1 cellular context compared by ENCODE assay signal in the genomic region with DNA sequence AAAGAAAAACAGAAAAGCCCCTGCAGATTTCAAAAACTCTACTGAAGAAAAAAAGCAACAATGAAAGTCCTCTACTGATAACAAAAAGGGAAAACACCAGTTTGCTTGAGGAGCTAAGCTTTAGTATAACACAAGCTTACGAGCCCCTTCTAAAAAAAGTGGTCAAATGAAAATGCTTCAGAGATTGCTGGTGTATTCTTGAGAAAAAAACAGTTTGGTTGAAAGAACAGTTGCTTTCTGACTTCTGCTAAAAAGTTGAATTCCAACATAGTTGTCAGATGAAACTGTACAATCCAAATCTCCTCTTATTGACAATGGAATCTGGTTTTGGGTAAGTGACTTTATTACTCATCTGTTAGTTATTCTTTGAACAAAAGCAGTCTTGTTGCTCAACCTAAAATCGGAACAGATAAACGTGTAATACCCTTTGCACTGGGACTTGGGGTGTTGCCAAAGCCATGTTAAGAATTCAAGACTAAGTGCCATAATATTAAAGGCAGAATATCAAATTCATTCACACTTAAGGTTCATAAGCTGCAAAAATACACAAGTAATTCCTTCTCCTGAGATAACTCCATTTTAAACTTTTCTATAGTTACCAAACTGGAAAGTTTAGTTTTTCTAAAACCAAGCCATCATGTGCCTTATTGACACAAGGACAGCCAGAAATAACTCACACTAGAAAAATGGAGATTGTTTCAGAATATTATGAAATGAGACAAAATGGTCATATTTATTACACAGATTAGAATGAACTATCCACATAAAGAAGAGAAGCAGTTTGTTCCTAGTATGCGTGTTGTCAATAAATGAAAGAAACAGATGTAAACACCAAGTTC.
TF ChIP-seq lines count a peak whose summit lies in the region.

No MANE protein-coding gene starts in this region.

TF ChIP-seq in GM12878, 131 proteins besides CTCF, POLR2A, EP300 and RAD21 (continued from another document and continues in another):
- TF ChIP-seq, protein P1, sequence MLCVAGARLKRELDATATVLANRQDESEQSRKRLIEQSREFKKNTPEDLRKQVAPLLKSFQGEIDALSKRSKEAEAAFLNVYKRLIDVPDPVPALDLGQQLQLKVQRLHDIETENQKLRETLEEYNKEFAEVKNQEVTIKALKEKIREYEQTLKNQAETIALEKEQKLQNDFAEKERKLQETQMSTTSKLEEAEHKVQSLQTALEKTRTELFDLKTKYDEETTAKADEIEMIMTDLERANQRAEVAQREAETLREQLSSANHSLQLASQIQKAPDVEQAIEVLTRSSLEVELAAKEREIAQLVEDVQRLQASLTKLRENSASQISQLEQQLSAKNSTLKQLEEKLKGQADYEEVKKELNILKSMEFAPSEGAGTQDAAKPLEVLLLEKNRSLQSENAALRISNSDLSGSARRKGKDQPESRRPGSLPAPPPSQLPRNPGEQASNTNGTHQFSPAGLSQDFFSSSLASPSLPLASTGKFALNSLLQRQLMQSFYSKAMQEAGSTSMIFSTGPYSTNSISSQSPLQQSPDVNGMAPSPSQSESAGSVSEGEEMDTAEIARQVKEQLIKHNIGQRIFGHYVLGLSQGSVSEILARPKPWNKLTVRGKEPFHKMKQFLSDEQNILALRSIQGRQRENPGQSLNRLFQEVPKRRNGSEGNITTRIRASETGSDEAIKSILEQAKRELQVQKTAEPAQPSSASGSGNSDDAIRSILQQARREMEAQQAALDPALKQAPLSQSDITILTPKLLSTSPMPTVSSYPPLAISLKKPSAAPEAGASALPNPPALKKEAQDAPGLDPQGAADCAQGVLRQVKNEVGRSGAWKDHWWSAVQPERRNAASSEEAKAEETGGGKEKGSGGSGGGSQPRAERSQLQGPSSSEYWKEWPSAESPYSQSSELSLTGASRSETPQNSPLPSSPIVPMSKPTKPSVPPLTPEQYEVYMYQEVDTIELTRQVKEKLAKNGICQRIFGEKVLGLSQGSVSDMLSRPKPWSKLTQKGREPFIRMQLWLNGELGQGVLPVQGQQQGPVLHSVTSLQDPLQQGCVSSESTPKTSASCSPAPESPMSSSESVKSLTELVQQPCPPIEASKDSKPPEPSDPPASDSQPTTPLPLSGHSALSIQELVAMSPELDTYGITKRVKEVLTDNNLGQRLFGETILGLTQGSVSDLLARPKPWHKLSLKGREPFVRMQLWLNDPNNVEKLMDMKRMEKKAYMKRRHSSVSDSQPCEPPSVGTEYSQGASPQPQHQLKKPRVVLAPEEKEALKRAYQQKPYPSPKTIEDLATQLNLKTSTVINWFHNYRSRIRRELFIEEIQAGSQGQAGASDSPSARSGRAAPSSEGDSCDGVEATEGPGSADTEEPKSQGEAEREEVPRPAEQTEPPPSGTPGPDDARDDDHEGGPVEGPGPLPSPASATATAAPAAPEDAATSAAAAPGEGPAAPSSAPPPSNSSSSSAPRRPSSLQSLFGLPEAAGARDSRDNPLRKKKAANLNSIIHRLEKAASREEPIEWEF (IDR thresholded peaks at IDR 0.05; ENCODE audit: insufficient replicate concordance, low read depth, low read length), result no peak
- no peak for TF ChIP-seq EGR1 (IDR thresholded peaks at IDR 0.05; ENCODE audit: borderline replicate concordance in 1 of 2, low read depth in 2 of 2, low read length in 2 of 2)
- no peak for TF ChIP-seq PAX5 (IDR thresholded peaks at IDR 0.05; ENCODE audit: borderline replicate concordance, low read depth, low read length)
- TF ChIP-seq SREBF2 (IDR thresholded peaks at IDR 0.05; ENCODE audit: low read length), result no peak
- TF ChIP-seq, protein P2, sequence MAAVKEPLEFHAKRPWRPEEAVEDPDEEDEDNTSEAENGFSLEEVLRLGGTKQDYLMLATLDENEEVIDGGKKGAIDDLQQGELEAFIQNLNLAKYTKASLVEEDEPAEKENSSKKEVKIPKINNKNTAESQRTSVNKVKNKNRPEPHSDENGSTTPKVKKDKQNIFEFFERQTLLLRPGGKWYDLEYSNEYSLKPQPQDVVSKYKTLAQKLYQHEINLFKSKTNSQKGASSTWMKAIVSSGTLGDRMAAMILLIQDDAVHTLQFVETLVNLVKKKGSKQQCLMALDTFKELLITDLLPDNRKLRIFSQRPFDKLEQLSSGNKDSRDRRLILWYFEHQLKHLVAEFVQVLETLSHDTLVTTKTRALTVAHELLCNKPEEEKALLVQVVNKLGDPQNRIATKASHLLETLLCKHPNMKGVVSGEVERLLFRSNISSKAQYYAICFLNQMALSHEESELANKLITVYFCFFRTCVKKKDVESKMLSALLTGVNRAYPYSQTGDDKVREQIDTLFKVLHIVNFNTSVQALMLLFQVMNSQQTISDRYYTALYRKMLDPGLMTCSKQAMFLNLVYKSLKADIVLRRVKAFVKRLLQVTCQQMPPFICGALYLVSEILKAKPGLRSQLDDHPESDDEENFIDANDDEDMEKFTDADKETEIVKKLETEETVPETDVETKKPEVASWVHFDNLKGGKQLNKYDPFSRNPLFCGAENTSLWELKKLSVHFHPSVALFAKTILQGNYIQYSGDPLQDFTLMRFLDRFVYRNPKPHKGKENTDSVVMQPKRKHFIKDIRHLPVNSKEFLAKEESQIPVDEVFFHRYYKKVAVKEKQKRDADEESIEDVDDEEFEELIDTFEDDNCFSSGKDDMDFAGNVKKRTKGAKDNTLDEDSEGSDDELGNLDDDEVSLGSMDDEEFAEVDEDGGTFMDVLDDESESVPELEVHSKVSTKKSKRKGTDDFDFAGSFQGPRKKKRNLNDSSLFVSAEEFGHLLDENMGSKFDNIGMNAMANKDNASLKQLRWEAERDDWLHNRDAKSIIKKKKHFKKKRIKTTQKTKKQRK (IDR thresholded peaks at IDR 0.05; ENCODE audit: low read depth, low read length), result no peak
- peak; percentile 80; the same call in 1 of the 2 replicates for TF ChIP-seq ZNF384 (IDR thresholded peaks at IDR 0.05; ENCODE audit: borderline replicate concordance, low read depth, low read length)
- TF ChIP-seq DPF2 (IDR thresholded peaks at IDR 0.05), result 0 out of 2 replicates have a peak, but pooled peaks have one; percentile 46
- no peak for TF ChIP-seq ZNF622 (IDR thresholded peaks at IDR 0.05)
- TF ChIP-seq KDM1A (IDR thresholded peaks at IDR 0.05; ENCODE audit: borderline replicate concordance), result no peak
- TF ChIP-seq TCF7 (IDR thresholded peaks at IDR 0.05; ENCODE audit: borderline replicate concordance), result no peak
- no peak for TF ChIP-seq FOXK2 (IDR thresholded peaks at IDR 0.05)
- no peak; the same call in none of the 2 replicates for TF ChIP-seq FOXM1 (IDR thresholded peaks at IDR 0.05; ENCODE audit: low read depth, low read length)
- TF ChIP-seq, protein P3, sequence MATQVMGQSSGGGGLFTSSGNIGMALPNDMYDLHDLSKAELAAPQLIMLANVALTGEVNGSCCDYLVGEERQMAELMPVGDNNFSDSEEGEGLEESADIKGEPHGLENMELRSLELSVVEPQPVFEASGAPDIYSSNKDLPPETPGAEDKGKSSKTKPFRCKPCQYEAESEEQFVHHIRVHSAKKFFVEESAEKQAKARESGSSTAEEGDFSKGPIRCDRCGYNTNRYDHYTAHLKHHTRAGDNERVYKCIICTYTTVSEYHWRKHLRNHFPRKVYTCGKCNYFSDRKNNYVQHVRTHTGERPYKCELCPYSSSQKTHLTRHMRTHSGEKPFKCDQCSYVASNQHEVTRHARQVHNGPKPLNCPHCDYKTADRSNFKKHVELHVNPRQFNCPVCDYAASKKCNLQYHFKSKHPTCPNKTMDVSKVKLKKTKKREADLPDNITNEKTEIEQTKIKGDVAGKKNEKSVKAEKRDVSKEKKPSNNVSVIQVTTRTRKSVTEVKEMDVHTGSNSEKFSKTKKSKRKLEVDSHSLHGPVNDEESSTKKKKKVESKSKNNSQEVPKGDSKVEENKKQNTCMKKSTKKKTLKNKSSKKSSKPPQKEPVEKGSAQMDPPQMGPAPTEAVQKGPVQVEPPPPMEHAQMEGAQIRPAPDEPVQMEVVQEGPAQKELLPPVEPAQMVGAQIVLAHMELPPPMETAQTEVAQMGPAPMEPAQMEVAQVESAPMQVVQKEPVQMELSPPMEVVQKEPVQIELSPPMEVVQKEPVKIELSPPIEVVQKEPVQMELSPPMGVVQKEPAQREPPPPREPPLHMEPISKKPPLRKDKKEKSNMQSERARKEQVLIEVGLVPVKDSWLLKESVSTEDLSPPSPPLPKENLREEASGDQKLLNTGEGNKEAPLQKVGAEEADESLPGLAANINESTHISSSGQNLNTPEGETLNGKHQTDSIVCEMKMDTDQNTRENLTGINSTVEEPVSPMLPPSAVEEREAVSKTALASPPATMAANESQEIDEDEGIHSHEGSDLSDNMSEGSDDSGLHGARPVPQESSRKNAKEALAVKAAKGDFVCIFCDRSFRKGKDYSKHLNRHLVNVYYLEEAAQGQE (IDR thresholded peaks at IDR 0.05; ENCODE audit: low read depth, low read length), result no peak
- TF ChIP-seq MEF2A (IDR thresholded peaks at IDR 0.05; ENCODE audit: insufficient read depth, low read depth, low read length), result 0 out of 2 replicates have a peak, but pooled peaks have one; percentile 25
- TF ChIP-seq CBFB (IDR thresholded peaks at IDR 0.05; ENCODE audit: low read depth), result peak; percentile 49; the same call in 1 of the 2 replicates
- TF ChIP-seq SMAD5 (IDR thresholded peaks at IDR 0.05; ENCODE audit: low read depth), result peak; percentile 56; the same call in 1 of the 2 replicates
- TF ChIP-seq MTA2 (IDR thresholded peaks at IDR 0.05; ENCODE audit: low read depth), result peak; percentile 24; the same call in 1 of the 2 replicates
- 0 out of 2 replicates have a peak, but pooled peaks have one; percentile 16 for TF ChIP-seq CREB1 (IDR thresholded peaks at IDR 0.05; ENCODE audit: low read depth)
- TF ChIP-seq SRF (IDR thresholded peaks at IDR 0.05; ENCODE audit: low read depth in 2 of 2, low read length in 2 of 2), result no peak
- TF ChIP-seq BRCA1 (IDR thresholded peaks at IDR 0.05; ENCODE audit: low read depth, low read length), result no peak
- no peak for TF ChIP-seq TCF12 (IDR thresholded peaks at IDR 0.05; ENCODE audit: low read depth, low read length)
- peak; percentile 82 for TF ChIP-seq POLR2AphosphoS5 (IDR thresholded peaks at IDR 0.05; ENCODE audit: low read length)
- TF ChIP-seq EZH2 (IDR thresholded peaks at IDR 0.05; ENCODE audit: borderline replicate concordance, control insufficient read depth, low read depth, low read length), result no peak
- no peak for TF ChIP-seq ZZZ3 (IDR thresholded peaks at IDR 0.05; ENCODE audit: control insufficient read depth, insufficient read length, low read depth)
- TF ChIP-seq CHD1 (IDR thresholded peaks at IDR 0.05; ENCODE audit: low read depth, low read length), result peak; percentile 86; the same call in 1 of the 2 replicates
- TF ChIP-seq, protein P4, sequence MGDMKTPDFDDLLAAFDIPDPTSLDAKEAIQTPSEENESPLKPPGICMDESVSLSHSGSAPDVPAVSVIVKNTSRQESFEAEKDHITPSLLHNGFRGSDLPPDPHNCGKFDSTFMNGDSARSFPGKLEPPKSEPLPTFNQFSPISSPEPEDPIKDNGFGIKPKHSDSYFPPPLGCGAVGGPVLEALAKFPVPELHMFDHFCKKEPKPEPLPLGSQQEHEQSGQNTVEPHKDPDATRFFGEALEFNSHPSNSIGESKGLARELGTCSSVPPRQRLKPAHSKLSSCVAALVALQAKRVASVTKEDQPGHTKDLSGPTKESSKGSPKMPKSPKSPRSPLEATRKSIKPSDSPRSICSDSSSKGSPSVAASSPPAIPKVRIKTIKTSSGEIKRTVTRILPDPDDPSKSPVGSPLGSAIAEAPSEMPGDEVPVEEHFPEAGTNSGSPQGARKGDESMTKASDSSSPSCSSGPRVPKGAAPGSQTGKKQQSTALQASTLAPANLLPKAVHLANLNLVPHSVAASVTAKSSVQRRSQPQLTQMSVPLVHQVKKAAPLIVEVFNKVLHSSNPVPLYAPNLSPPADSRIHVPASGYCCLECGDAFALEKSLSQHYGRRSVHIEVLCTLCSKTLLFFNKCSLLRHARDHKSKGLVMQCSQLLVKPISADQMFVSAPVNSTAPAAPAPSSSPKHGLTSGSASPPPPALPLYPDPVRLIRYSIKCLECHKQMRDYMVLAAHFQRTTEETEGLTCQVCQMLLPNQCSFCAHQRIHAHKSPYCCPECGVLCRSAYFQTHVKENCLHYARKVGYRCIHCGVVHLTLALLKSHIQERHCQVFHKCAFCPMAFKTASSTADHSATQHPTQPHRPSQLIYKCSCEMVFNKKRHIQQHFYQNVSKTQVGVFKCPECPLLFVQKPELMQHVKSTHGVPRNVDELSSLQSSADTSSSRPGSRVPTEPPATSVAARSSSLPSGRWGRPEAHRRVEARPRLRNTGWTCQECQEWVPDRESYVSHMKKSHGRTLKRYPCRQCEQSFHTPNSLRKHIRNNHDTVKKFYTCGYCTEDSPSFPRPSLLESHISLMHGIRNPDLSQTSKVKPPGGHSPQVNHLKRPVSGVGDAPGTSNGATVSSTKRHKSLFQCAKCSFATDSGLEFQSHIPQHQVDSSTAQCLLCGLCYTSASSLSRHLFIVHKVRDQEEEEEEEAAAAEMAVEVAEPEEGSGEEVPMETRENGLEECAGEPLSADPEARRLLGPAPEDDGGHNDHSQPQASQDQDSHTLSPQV (IDR thresholded peaks at IDR 0.05), result no peak
- no peak; the same call in 1 of the 2 replicates for TF ChIP-seq ATF7 (IDR thresholded peaks at IDR 0.05; ENCODE audit: low read depth)
- TF ChIP-seq WRNIP1 (IDR thresholded peaks at IDR 0.05; ENCODE audit: borderline replicate concordance, low read depth, low read length), result no peak
- TF ChIP-seq RUNX3 (IDR thresholded peaks at IDR 0.05; ENCODE audit: low read length), result peak; percentile 48; the same call in 1 of the 2 replicates
- TF ChIP-seq, protein P5, sequence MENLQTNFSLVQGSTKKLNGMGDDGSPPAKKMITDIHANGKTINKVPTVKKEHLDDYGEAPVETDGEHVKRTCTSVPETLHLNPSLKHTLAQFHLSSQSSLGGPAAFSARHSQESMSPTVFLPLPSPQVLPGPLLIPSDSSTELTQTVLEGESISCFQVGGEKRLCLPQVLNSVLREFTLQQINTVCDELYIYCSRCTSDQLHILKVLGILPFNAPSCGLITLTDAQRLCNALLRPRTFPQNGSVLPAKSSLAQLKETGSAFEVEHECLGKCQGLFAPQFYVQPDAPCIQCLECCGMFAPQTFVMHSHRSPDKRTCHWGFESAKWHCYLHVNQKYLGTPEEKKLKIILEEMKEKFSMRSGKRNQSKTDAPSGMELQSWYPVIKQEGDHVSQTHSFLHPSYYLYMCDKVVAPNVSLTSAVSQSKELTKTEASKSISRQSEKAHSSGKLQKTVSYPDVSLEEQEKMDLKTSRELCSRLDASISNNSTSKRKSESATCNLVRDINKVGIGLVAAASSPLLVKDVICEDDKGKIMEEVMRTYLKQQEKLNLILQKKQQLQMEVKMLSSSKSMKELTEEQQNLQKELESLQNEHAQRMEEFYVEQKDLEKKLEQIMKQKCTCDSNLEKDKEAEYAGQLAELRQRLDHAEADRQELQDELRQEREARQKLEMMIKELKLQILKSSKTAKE (IDR thresholded peaks at IDR 0.05; ENCODE audit: low read depth, poor library complexity, severe bottlenecking), result no peak
- peak; percentile 67; the same call in 1 of the 2 replicates for TF ChIP-seq MTA3 (IDR thresholded peaks at IDR 0.05; ENCODE audit: borderline replicate concordance, low read length)
- 0 out of 2 replicates have a peak, but pooled peaks have one; percentile 20 for TF ChIP-seq ZBED1 (IDR thresholded peaks at IDR 0.05; ENCODE audit: borderline replicate concordance)
- peak; percentile 80 for TF ChIP-seq IKZF1 (conservative IDR thresholded peaks at IDR 0.05)
- no peak for TF ChIP-seq ZSCAN29 (IDR thresholded peaks at IDR 0.05)
- no peak for TF ChIP-seq STAT3 (IDR thresholded peaks at IDR 0.05; ENCODE audit: low read depth, low read length)
- 0 out of 2 replicates have a peak, but pooled peaks have one; percentile 26 for TF ChIP-seq NR2F1 (conservative IDR thresholded peaks at IDR 0.05)
- TF ChIP-seq BACH1 (IDR thresholded peaks at IDR 0.05; ENCODE audit: borderline replicate concordance), result no peak
- TF ChIP-seq HDAC6 (IDR thresholded peaks at IDR 0.05; ENCODE audit: unreplicated experiment), result no peak
- TF ChIP-seq ZNF274 (IDR thresholded peaks at IDR 0.05; ENCODE audit: insufficient read depth, insufficient read length), result no peak
